ENCODE assay signal across 1 cellular context in genomic region chr6:149751239-149751638, GRCh38.
TF ChIP-seq lines count a peak whose summit lies in the region.

No MANE protein-coding gene starts in this region.

TF ChIP-seq in HEK293T, 16 proteins besides CTCF, POLR2A, EP300 and RAD21 (continued from another document):
- no peak for TF ChIP-seq PKNOX1 (IDR thresholded peaks at IDR 0.05)
TF ChIP-seq in HEK293T: peak in this region for 1.
